ENCODE assay signal across 7 cellular contexts in the genomic region with DNA sequence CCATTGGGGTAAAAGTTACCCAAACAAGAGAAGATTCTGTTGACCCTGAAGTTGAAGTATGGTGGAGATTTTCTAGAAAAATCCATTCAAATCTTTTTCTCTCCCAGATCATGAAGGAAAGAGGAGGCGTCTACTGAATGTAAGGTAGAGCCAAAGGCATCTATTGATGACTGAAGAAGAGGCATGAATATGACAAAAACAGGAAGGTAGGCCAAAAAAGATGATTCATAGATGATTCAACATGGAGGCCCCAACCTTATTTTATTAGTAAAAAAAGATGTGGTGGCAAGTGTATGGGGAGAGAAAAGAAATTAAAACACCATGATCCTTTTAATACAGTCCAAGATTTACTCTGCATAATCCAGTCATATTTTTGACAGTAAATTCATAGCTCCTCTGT. TPM values are rescaled to one million over a fixed set of nuclear protein-coding genes. Genes with fewer than 3 reads are reported as not detected.
DNase-seq lines count a peak whose midpoint lies in the region; ATAC-seq, FAIRE-seq and TF ChIP-seq lines count a peak whose summit lies in the region.
"Not testable (repeated sequence)": the region's sequence is repeated elsewhere in the genome, so short reads cannot be mapped to it uniquely, and the experiment has no call there.

No MANE protein-coding gene starts in this region.

- H3K9me3 Mint-ChIP-seq in activated T-cell treated with anti-CD3 and anti-CD28 coated beads, Interleukin-2, amount 50 U/mL, for 72 hours = not testable (repeated sequence)

- peak; percentile 19 for DNase-seq in Daoy (ENCODE audit: low read depth)
- peak; percentile 43 for DNase-seq in HS-27A (ENCODE audit: low read depth)
- not testable (repeated sequence) for DNase-seq in PC-9; activated T-cell treated with anti-CD3 and anti-CD28 coated beads, Interleukin-2, amount 50 U/mL, for 72 hours; endothelial cell of umbilical vein (ENCODE audit: low read depth, low spot score)
- DNase-seq in foreskin keratinocyte = peak in 1 of 2 donors; percentile 80

- H3K9me2 ChIP-seq in PC-9 (ENCODE audit: insufficient read depth) = not testable (repeated sequence)

- intact Hi-C loops in PC-9 (cut with micrococcal nuclease; ENCODE audit: unreplicated experiment); endothelial cell of umbilical vein (cut with micrococcal nuclease): not testable (repeated sequence)

- H3K4me3 ChIP-seq in PC-9; endothelial cell of umbilical vein (replicated peaks in 1 of 3; ENCODE audit: insufficient read depth in 1 of 3, low read depth in 1 of 3, low read length in 3 of 3): not testable (repeated sequence)
- H3K4me3 ChIP-seq in skeletal muscle satellite cell (ENCODE audit: low read length) = peak overlapping the region; percentile 22

- H4K20me1 ChIP-seq in PC-9 (ENCODE audit: insufficient read depth); endothelial cell of umbilical vein (replicated peaks; ENCODE audit: control insufficient read depth, extremely low read depth, insufficient read depth, low read length): not testable (repeated sequence)

- not testable (repeated sequence) for TF ChIP-seq POLR2A in endothelial cell of umbilical vein (IDR thresholded peaks at IDR 0.05; ENCODE audit: low read depth, low read length)

- H3K27ac ChIP-seq in PC-9 (peak overlapping the region; percentile 23; the same call in 1 of the 2 replicates), foreskin keratinocyte (peak overlapping the region; percentile 88)
- H3K27ac ChIP-seq in endothelial cell of umbilical vein (ENCODE audit: insufficient read depth, low read depth, low read length) = not testable (repeated sequence)

- H3K4me1 Mint-ChIP-seq in activated T-cell treated with anti-CD3 and anti-CD28 coated beads, Interleukin-2, amount 50 U/mL, for 72 hours (ENCODE audit: low read depth) = peaks cover 43% of the 10 kb centered on the region

- H3K9me3 ChIP-seq in PC-9 (ENCODE audit: insufficient read depth, low read depth); endothelial cell of umbilical vein (replicated peaks; ENCODE audit: control insufficient read depth, insufficient read depth, low read length); skeletal muscle satellite cell (replicated peaks; ENCODE audit: low read length): not testable (repeated sequence)

- BruUV-seq in PC-9 (replicated peaks; lab: Mats Ljungman, UMichigan); endothelial cell of umbilical vein (replicated peaks; lab: Mats Ljungman, UMichigan): not testable (repeated sequence)

- TF ChIP-seq CTCF in PC-9 (conservative IDR thresholded peaks at IDR 0.05); endothelial cell of umbilical vein (IDR thresholded peaks at IDR 0.05; ENCODE audit: extremely low read depth in 1 of 2, insufficient read depth in 1 of 2, low read depth in 1 of 2, low read length in 2 of 2); foreskin keratinocyte (conservative IDR thresholded peaks at IDR 0.05): not testable (repeated sequence)

- H3F3A ChIP-seq in PC-9 (ENCODE audit: insufficient read depth, low read depth) = peaks cover 28% of the 10 kb centered on the region

- not testable (repeated sequence) for H3K79me2 ChIP-seq in PC-9 (ENCODE audit: low read depth); endothelial cell of umbilical vein (ENCODE audit: control insufficient read depth, insufficient read depth, low read length)

- H3K4me1 ChIP-seq in PC-9 (replicated peaks; ENCODE audit: insufficient read depth) (peaks cover 45% of the 10 kb centered on the region), foreskin keratinocyte (peaks cover 37% of the 10 kb centered on the region), skeletal muscle satellite cell (ENCODE audit: control insufficient read depth, insufficient read depth, low read length) (peaks cover 49% of the 10 kb centered on the region)
- not testable (repeated sequence) for H3K4me1 ChIP-seq in endothelial cell of umbilical vein (ENCODE audit: control insufficient read depth, extremely low read depth, insufficient read depth, low read length)

- H3K36me3 ChIP-seq in PC-9 (ENCODE audit: low read depth); endothelial cell of umbilical vein (ENCODE audit: control insufficient read depth in 2 of 2, extremely low read depth in 1 of 2, insufficient read depth in 2 of 2, low read length in 2 of 2); skeletal muscle satellite cell (ENCODE audit: insufficient read depth, low read length): not testable (repeated sequence)

- H3K27me3 ChIP-seq in PC-9 (ENCODE audit: insufficient read depth, low read depth); endothelial cell of umbilical vein (ENCODE audit: control insufficient read depth in 2 of 2, insufficient read depth in 2 of 2, low read length in 2 of 2); foreskin keratinocyte; skeletal muscle satellite cell (ENCODE audit: control insufficient read depth, insufficient read depth, low read length): not testable (repeated sequence)

- dilution Hi-C loops in endothelial cell of umbilical vein (cut with MboI; ENCODE audit: extremely low pct_ligation_motif_present, low sequenced_read_pairs) = not testable (repeated sequence)

- peak overlapping the region; percentile 52 for H3K27ac Mint-ChIP-seq in activated T-cell treated with anti-CD3 and anti-CD28 coated beads, Interleukin-2, amount 50 U/mL, for 72 hours

- H3K27me3 Mint-ChIP-seq in activated T-cell treated with anti-CD3 and anti-CD28 coated beads, Interleukin-2, amount 50 U/mL, for 72 hours (ENCODE audit: low read depth) = not testable (repeated sequence)

- CTCF ChIA-PET in PC-9 (lab: Charles Lee); endothelial cell of umbilical vein (lab: Charles Lee): not testable (repeated sequence)

- POLR2A ChIA-PET in PC-9 (lab: Charles Lee; ENCODE audit: unreplicated experiment); endothelial cell of umbilical vein (lab: Charles Lee): not testable (repeated sequence)

- FAIRE-seq in endothelial cell of umbilical vein (lab: Jason Lieb, UNC) = peak; percentile 62

- not testable (repeated sequence) for H3K36me3 Mint-ChIP-seq in activated T-cell treated with anti-CD3 and anti-CD28 coated beads, Interleukin-2, amount 50 U/mL, for 72 hours (ENCODE audit: insufficient read depth in 2 of 2)

- peak; percentile 44 to 54 for ATAC-seq in activated T-cell treated with anti-CD3 and anti-CD28 coated beads, Interleukin-2, amount 50 U/mL, for 72 hours (replicated peaks in 1 of 2)
- ATAC-seq in foreskin keratinocyte = peak; percentile 36

- not testable (repeated sequence) for H3K9me1 ChIP-seq in endothelial cell of umbilical vein (replicated peaks; ENCODE audit: control insufficient read depth, extremely low read depth, insufficient read depth, low read length)

- H3K9ac ChIP-seq in endothelial cell of umbilical vein (replicated peaks; ENCODE audit: extremely low read depth, insufficient read depth, low read length) = not testable (repeated sequence)
- H3K9ac ChIP-seq in skeletal muscle satellite cell (ENCODE audit: low read depth, low read length) = peak overlapping the region; percentile 71

- not testable (repeated sequence) for H2AFZ ChIP-seq in PC-9; endothelial cell of umbilical vein (ENCODE audit: low read depth, low read length)

- H3K4me3 Mint-ChIP-seq in activated T-cell treated with anti-CD3 and anti-CD28 coated beads, Interleukin-2, amount 50 U/mL, for 72 hours = not testable (repeated sequence)

- H3K4me2 ChIP-seq in PC-9 (peak overlapping the region; percentile 52), skeletal muscle satellite cell (ENCODE audit: low read length) (peak overlapping the region; percentile 48)
- H3K4me2 ChIP-seq in endothelial cell of umbilical vein (ENCODE audit: insufficient read depth, low read length) = not testable (repeated sequence)

RNA-seq across cellular contexts. Expression of a gene that starts 49.9 kb away (rescaled TPM):
- total RNA-seq in Daoy (2014; rRNA removed; shearing (Covaris generic)) = 0.17 and 0.57 TPM in 2 replicates
- 5.8 and 6.4 TPM in 2 replicates for total RNA-seq in PC-9 (2021)
- total RNA-seq in activated T-cell treated with anti-CD3 and anti-CD28 coated beads, Interleukin-2, amount 50 U/mL, for 72 hours = 1 to 10 TPM; 3.0 to 4.3 TPM
- total RNA-seq in endothelial cell of umbilical vein = 0.22 and 0.28 TPM in 2 replicates
- 0.62 and 1.4 TPM in 2 replicates for polyA plus RNA-seq in endothelial cell of umbilical vein
- polyA plus RNA-seq in endothelial cell of umbilical vein (2011; cell fraction: cytosol; rRNA removed) = 0.52 and 0.83 TPM in 2 replicates
- 0.53 and 0.67 TPM in 2 replicates for polyA plus RNA-seq in endothelial cell of umbilical vein (2011; cell fraction: nucleus; rRNA removed)
- polyA plus RNA-seq in endothelial cell of umbilical vein (2012) = 2.0 and 3.5 TPM in 2 replicates
- 0.34 and 1.5 TPM in 2 replicates for polyA minus RNA-seq in endothelial cell of umbilical vein
- not detected for polyA minus RNA-seq in endothelial cell of umbilical vein (2011; cell fraction: cytosol; rRNA and poly(A)+ RNA removed)
- polyA minus RNA-seq in endothelial cell of umbilical vein (2011; cell fraction: nucleus; rRNA and poly(A)+ RNA removed) = 0.34 and 0.82 TPM in 2 replicates
- 5.6 and 7.0 TPM in 2 replicates for total RNA-seq in foreskin keratinocyte
- 4.5 and 5.7 TPM in 2 replicates for polyA plus RNA-seq in foreskin keratinocyte
- 1.0 and 6.1 TPM in 2 replicates for total RNA-seq in skeletal muscle satellite cell (2012; rRNA removed)
